Comparison of ENCODE assay signal across 10 cellular contexts in the genomic region with DNA sequence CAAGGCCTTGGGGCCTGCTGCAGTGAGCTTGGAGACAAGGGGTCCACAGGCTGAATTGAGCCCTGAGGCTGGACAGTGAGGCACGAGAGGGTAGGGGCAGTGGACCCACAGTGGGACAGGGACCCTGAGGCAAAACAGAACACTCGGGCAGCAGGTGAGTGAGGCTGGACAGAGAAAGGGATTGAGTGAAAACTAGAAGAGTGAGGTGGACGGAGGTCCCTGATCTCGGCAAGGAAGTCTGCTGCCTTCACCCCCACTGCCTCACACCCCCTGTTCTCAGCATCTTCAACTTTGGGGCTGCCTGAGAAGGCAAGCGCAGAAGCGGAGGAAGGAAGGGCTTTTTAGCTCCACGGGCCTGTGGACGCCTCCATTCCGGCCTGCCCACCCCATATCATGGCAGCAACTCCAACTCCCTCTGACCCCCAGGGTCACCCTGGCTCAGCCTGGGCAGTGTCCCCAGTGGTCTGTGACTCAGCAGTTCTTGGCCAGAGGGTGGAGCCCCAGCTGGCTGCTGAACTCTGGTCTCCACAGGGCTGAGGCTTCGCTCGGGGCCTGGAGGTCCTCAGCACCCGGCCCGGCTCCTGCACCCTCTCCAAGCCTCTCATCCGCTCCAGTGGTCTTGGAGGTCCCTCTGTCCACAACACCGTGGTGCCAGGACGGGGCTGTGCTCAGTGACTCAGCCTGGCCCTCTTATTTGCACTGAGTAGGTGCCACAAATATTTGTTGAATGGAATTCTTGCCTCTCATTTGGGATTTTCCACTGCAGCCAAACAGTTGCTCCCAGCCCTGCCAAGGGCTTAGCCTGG.
DNase-seq lines count a peak whose midpoint lies in the region; ATAC-seq and TF ChIP-seq lines count a peak whose summit lies in the region.
"Had no signal": no experiment of that assay in that cellular context is flagged by ENCODE, and none has a peak within 500 bp of the region (broad histone marks: within the 10 kb centered on the region; RNA-seq: fewer than 3 reads in every experiment).

No MANE protein-coding gene starts in this region.

- 52 to 73% methylated on average over 12 to 14 of the region's 16 CpGs for WGBS in esophagus squamous epithelium, 2 donors
- WGBS in ovary, 3 donors: 70 to 74% (median 71%) methylated on average over 16 of the region's 16 CpGs

- no peaks in the 10 kb centered on the region for H3K36me3 ChIP-seq in PC-9 (ENCODE audit: low read depth)
- no peaks in the 10 kb centered on the region for H3K36me3 ChIP-seq in esophagus squamous epithelium
- H3K36me3 ChIP-seq in ovary: no peaks in the 10 kb centered on the region

- peaks cover 63% of the 10 kb centered on the region for H3F3A ChIP-seq in PC-9 (ENCODE audit: insufficient read depth, low read depth)

- no peak overlapping the region for H2AFZ ChIP-seq in PC-9

- H3K27me3 ChIP-seq in PC-9 (ENCODE audit: insufficient read depth, low read depth) (no peaks in the 10 kb centered on the region), esophagus squamous epithelium (no peaks in the 10 kb centered on the region), ovary (no peaks in the 10 kb centered on the region)

- POLR2A ChIA-PET in PC-9 (lab: Charles Lee; ENCODE audit: unreplicated experiment): interaction anchor here (0.5 to 0.6 kb wide), 2 partner anchors 37 to 107 kb away, joined by 3 to 4 read pairs; no protein-coding TSS in a partner anchor

- H4K20me1 ChIP-seq in PC-9 (ENCODE audit: insufficient read depth): no peaks in the 10 kb centered on the region

- H3K4me1 ChIP-seq in PC-9 (replicated peaks; ENCODE audit: insufficient read depth) (peaks cover 86% of the 10 kb centered on the region), esophagus squamous epithelium (peaks cover 31 to 76% (median 51%) of the 10 kb centered on the region in 3 donors), ovary (ENCODE audit: insufficient read depth) (peaks cover 4% of the 10 kb centered on the region)

- ATAC-seq in GM19463 (IDR thresholded peaks at IDR 0.05; ENCODE audit: unreplicated experiment) (no peak), HG02885 (IDR thresholded peaks at IDR 0.05; ENCODE audit: poor library complexity, unreplicated experiment) (no peak)
- ATAC-seq: naive thymus-derived CD8-positive, alpha-beta T cell had no signal

- intact Hi-C loops in PC-9 (cut with micrococcal nuclease; ENCODE audit: unreplicated experiment) (loop anchor here (1.0 to 2.0 kb wide), 3 partner anchors 41 to 87 kb away; a partner anchor contains a TSS), esophagus squamous epithelium (cut with DNase I) (no loop called here), ovary (cut with DNase I) (loop anchor here in 2 of 4 donors (5.0 to 10.0 kb wide), 2 partner anchors 49 to 51 kb away; no protein-coding TSS in a partner anchor)

- H3K4me2 ChIP-seq in PC-9: peak overlapping the region; percentile 66

- no peaks in the 10 kb centered on the region for H3K79me2 ChIP-seq in PC-9 (ENCODE audit: low read depth)

- CTCF ChIA-PET in PC-9 (lab: Charles Lee): interaction anchor here (0.7 kb wide), 1 partner anchor 160 kb away, joined by 3 read pairs; no protein-coding TSS in a partner anchor

- no peaks in the 10 kb centered on the region for H3K9me2 ChIP-seq in PC-9 (ENCODE audit: insufficient read depth)

- DNase-seq in Caki2 (ENCODE audit: low read depth): peak; percentile 68
- peak; percentile 69 to 89 for DNase-seq in PC-9
- DNase-seq in esophagus squamous epithelium (lab: John Stamatoyannopoulos, UW): no peak
- DNase-seq in ovary: peak in 4 of 5 donors; percentile 34 to 63 (median 48)
- DNase-seq in activated naive CD4-positive, alpha-beta T cell treated with anti-CD3 and anti-CD28 coated beads, Interleukin-2, amount 50 U/mL, for 16 hours: no peak
- DNase-seq in NCI-H1436 treated with DMSO at 0.1 percent for 48 hours (lab: John Stamatoyannopoulos, UW): no peak
- DNase-seq: naive thymus-derived CD8-positive, alpha-beta T cell; RPMI8226 had no signal

- H3K9me3 ChIP-seq in PC-9 (ENCODE audit: insufficient read depth, low read depth) (no peaks in the 10 kb centered on the region), esophagus squamous epithelium (no peaks in the 10 kb centered on the region), ovary (no peaks in the 10 kb centered on the region)

- peak overlapping the region; percentile 85 for H3K27ac ChIP-seq in PC-9
- peak overlapping the region; percentile 51 to 90 (median 72) for H3K27ac ChIP-seq in esophagus squamous epithelium
- no peak overlapping the region for H3K27ac ChIP-seq in ovary

- TF ChIP-seq POLR2A in esophagus squamous epithelium (IDR thresholded peaks at IDR 0.05) (no peak), ovary (IDR thresholded peaks at IDR 0.05) (no peak)

- BruUV-seq in PC-9 (replicated peaks; lab: Mats Ljungman, UMichigan): no TSS peak

- H3K4me3 ChIP-seq in PC-9 (no peak overlapping the region), esophagus squamous epithelium (no peak overlapping the region), ovary (no peak overlapping the region)

- in situ Hi-C loops in Caki2 (cut with HindIII; ENCODE audit: low pct_unique_long_range_greater_than_20kb, low sequenced_read_pairs): no loop called here

- TF ChIP-seq EP300 in ovary (IDR thresholded peaks at IDR 0.05): no peak

- TF ChIP-seq CTCF in PC-9 (conservative IDR thresholded peaks at IDR 0.05) (no peak), esophagus squamous epithelium (IDR thresholded peaks at IDR 0.05) (no peak), ovary (IDR thresholded peaks at IDR 0.05) (no peak)

Comparison
In these comparisons a context has a peak if more than half of its experiments do, and no peak if none do; other contexts are left out.
1. DNase-seq: peak in Caki2 (single experiment), PC-9 (2 of 2) and ovary (4 of 5); none in esophagus squamous epithelium (single experiment), activated naive CD4-positive, alpha-beta T cell treated with anti-CD3 and anti-CD28 coated beads, Interleukin-2, amount 50 U/mL, for 16 hours (single experiment) and NCI-H1436 treated with DMSO at 0.1 percent for 48 hours (single experiment).
2. H3K27ac ChIP-seq: peak in PC-9 (single experiment) and esophagus squamous epithelium (4 of 4); none in ovary (0 of 2).